8 cellular contexts compared by ENCODE assay signal in the genomic region with DNA sequence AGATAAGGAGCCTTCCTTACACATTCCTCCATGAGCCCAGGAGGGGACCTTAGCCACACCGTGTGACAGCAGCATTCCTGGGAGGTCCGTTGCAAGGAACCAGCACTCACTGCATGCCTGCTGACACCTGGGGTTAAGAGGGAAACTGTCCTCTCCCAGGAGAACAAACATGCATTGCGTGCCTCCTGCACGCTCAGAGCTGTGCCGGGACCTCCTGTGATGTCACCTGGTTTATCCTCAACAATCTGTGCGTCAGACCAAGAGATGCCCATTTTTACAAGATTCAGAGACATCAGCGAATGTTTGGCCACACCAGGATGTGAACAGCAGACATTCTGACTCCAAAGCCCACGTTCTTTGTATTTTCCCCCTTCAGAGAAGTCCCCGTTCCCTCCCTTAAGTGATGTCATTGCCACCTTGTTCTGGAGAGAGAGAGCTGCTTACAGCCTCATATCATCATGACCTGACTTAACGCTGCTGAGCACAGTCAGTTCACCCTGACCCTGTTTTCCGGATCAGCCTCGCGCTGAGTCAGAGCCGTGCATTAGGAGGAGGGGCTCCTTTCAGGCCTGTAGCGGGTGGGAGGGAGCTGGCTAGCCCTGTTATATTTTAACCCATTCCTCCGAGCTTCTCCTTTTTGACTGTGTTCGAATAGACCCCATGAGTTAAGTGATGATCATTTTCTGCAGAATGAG. TPM values are rescaled to one million over a fixed set of nuclear protein-coding genes. Genes with fewer than 3 reads are reported as not detected.
DNase-seq lines count a peak whose midpoint lies in the region; ATAC-seq and TF ChIP-seq lines count a peak whose summit lies in the region.

No MANE protein-coding gene starts in this region.

- POLR2A ChIA-PET in RWPE1 (lab: Yijun Ruan, JAX; ENCODE audit: low non-redundant PET), result interaction anchor here (0.6 kb wide), 1 partner anchor 426 kb away, joined by 4 read pairs; no protein-coding TSS in a partner anchor

- no peak overlapping the region for H3K4me3 Mint-ChIP-seq in activated T-cell treated with anti-CD3 and anti-CD28 coated beads, Interleukin-2, amount 50 U/mL, for 24 hours
- peak overlapping the region in 1 of 3 experiments; percentile 35 for H3K4me3 Mint-ChIP-seq in nephron

- H3K27ac Mint-ChIP-seq in activated T-cell treated with anti-CD3 and anti-CD28 coated beads, Interleukin-2, amount 50 U/mL, for 24 hours, result peak overlapping the region; percentile 45
- peak overlapping the region; percentile 85 to 92 (median 90) for H3K27ac Mint-ChIP-seq in nephron

- no peak for DNase-seq in activated T-cell treated with anti-CD3 and anti-CD28 coated beads, Interleukin-2, amount 50 U/mL, for 24 hours
- DNase-seq in activated T-cell treated with anti-CD3 and anti-CD28 coated beads, Interleukin-2, amount 50 U/mL, for 1 hour, result no peak
- DNase-seq in RWPE1 (ENCODE audit: low spot score), result no peak
- DNase-seq in dermis microvascular lymphatic vessel endothelial cell (ENCODE audit: low read depth in 2 of 2), result peak; percentile 76 to 94
- DNase-seq in dorsolateral prefrontal cortex, result no peak

- peak overlapping the region in 2 of 59 donors; percentile 10 to 13 for H3K4me3 ChIP-seq in dorsolateral prefrontal cortex

- H3K36me3 Mint-ChIP-seq in activated T-cell treated with anti-CD3 and anti-CD28 coated beads, Interleukin-2, amount 50 U/mL, for 24 hours (ENCODE audit: low read depth), result peaks cover 43% of the 10 kb centered on the region
- H3K36me3 Mint-ChIP-seq in nephron (ENCODE audit: low read depth), result peaks cover 4% of the 10 kb centered on the region

- no peaks in the 10 kb centered on the region for H3K27me3 ChIP-seq in dorsolateral prefrontal cortex

- CTCF ChIA-PET in RWPE1 (lab: Yijun Ruan, JAX), result interaction anchor here (0.6 kb wide), 1 partner anchor 45 kb away, joined by 4 read pairs; a partner anchor contains a TSS

- H3K27ac ChIP-seq in RWPE1, result peak overlapping the region; percentile 62
- peak overlapping the region in 1 of 59 donors; percentile 23 for H3K27ac ChIP-seq in dorsolateral prefrontal cortex

- ATAC-seq in HG03039 (IDR thresholded peaks at IDR 0.05; ENCODE audit: unreplicated experiment), result no peak
- no peak for ATAC-seq in HG02973 (IDR thresholded peaks at IDR 0.05; ENCODE audit: unreplicated experiment)

- intact Hi-C loops in dorsolateral prefrontal cortex (cut with DNase I), result no loop called here

- H3K27me3 Mint-ChIP-seq in activated T-cell treated with anti-CD3 and anti-CD28 coated beads, Interleukin-2, amount 50 U/mL, for 24 hours, result no peaks in the 10 kb centered on the region
- H3K27me3 Mint-ChIP-seq in nephron (ENCODE audit: low read depth), result no peaks in the 10 kb centered on the region

- H3K9me3 Mint-ChIP-seq in activated T-cell treated with anti-CD3 and anti-CD28 coated beads, Interleukin-2, amount 50 U/mL, for 24 hours, result no peaks in the 10 kb centered on the region
- no peaks in the 10 kb centered on the region for H3K9me3 Mint-ChIP-seq in nephron

- H3K4me1 Mint-ChIP-seq in activated T-cell treated with anti-CD3 and anti-CD28 coated beads, Interleukin-2, amount 50 U/mL, for 24 hours (ENCODE audit: low read depth), result peaks cover 12% of the 10 kb centered on the region
- peaks cover 12% of the 10 kb centered on the region for H3K4me1 Mint-ChIP-seq in nephron

- TF ChIP-seq CTCF in RWPE1 (conservative IDR thresholded peaks at IDR 0.05; ENCODE audit: low read depth), result no peak
- TF ChIP-seq CTCF in nephron (IDR thresholded peaks at IDR 0.05; ENCODE audit: unreplicated experiment in 3 of 3), result no peak
- no peak for TF ChIP-seq CTCF in dorsolateral prefrontal cortex (IDR thresholded peaks at IDR 0.05 in 54 of 56, conservative IDR thresholded peaks at IDR 0.05 in 2 of 56; ENCODE audit: low read depth in 1 of 56, partially characterized antibody in 56 of 56)

RNA-seq across cellular contexts. Expression of a gene that starts 36.2 kb away (rescaled TPM):
- 3.9 and 5.3 TPM in 2 replicates for total RNA-seq in dermis microvascular lymphatic vessel endothelial cell
- total RNA-seq in dorsolateral prefrontal cortex, result 10 to 100 TPM in 119 of 120 experiments, 1 to 10 TPM in 1; 10.0 to 30.1 (median 19.2) TPM

RNA-seq across cellular contexts. Expression of a gene that starts 44.8 kb away (rescaled TPM):
- total RNA-seq in dermis microvascular lymphatic vessel endothelial cell (2.3 and 2.5 TPM in 2 replicates), dorsolateral prefrontal cortex (10 to 100 TPM; 18.1 to 42.5 (median 27.4) TPM)

RNA-seq across cellular contexts. Expression of a gene that starts 55.1 kb away (rescaled TPM):
- total RNA-seq in dermis microvascular lymphatic vessel endothelial cell (1.3 and 3.3 TPM in 2 replicates), dorsolateral prefrontal cortex (10 to 100 TPM; 15.5 to 29.9 (median 23.0) TPM)

Comparison
In these comparisons a context has a peak if more than half of its experiments do, and no peak if none do; other contexts are left out.
1. DNase-seq: peak in dermis microvascular lymphatic vessel endothelial cell (2 of 2); none in activated T-cell treated with anti-CD3 and anti-CD28 coated beads, Interleukin-2, amount 50 U/mL, for 24 hours (single experiment), activated T-cell treated with anti-CD3 and anti-CD28 coated beads, Interleukin-2, amount 50 U/mL, for 1 hour (single experiment), RWPE1 (single experiment) and dorsolateral prefrontal cortex (0 of 10).